7 cellular contexts compared by ENCODE assay signal in genomic region chrX:56768120-56768660, GRCh38. TPM values are rescaled to one million over a fixed set of nuclear protein-coding genes. Genes with fewer than 3 reads are reported as not detected.
A peak's percentile ranks its signal among the peaks of the same experiment; 100 is the strongest.
DNase-seq lines count a peak whose midpoint lies in the region; ATAC-seq and TF ChIP-seq lines count a peak whose summit lies in the region.
"Not testable (repeated sequence)": the region's sequence is repeated elsewhere in the genome, so short reads cannot be mapped to it uniquely, and the experiment has no call there.

No MANE protein-coding gene starts in this region.

- no CpG with 5 or more reads among the region's 24 CpGs for WGBS in lung, 2 donors

- ATAC-seq in GM18858 (IDR thresholded peaks at IDR 0.05; ENCODE audit: unreplicated experiment) (peak; percentile 19), GM19351 (IDR thresholded peaks at IDR 0.05; ENCODE audit: unreplicated experiment) (peak; percentile 26), GM21717 (IDR thresholded peaks at IDR 0.05; ENCODE audit: unreplicated experiment) (peak; percentile 12), HG02852 (IDR thresholded peaks at IDR 0.05; ENCODE audit: unreplicated experiment) (peak; percentile 19), HG03342 (IDR thresholded peaks at IDR 0.05; ENCODE audit: unreplicated experiment) (peak; percentile 24), esophagus mucosa (peak; percentile 64), lung (ENCODE audit: insufficient read depth, low FRiP score) (peak; percentile 45)

- not testable (repeated sequence) for H3K4me1 ChIP-seq in lung (ENCODE audit: control insufficient read depth in 2 of 2, insufficient read depth in 2 of 2, low read length in 2 of 2)

- H3K4me3 ChIP-seq in lung: not testable (repeated sequence)

- H3K27me3 ChIP-seq in lung (ENCODE audit: control insufficient read depth, insufficient read depth): not testable (repeated sequence)

- not testable (repeated sequence) for H3K36me3 ChIP-seq in lung (ENCODE audit: control insufficient read depth in 2 of 2, insufficient read depth in 2 of 2, low read length in 2 of 2)

- DNase-seq in lung (ENCODE audit: low spot score): not testable (repeated sequence)

- H3K9me3 ChIP-seq in lung (ENCODE audit: control insufficient read depth in 2 of 2, insufficient read depth in 1 of 2, low read length in 1 of 2): not testable (repeated sequence)

- not testable (repeated sequence) for TF ChIP-seq CTCF in lung (IDR thresholded peaks at IDR 0.05; ENCODE audit: control extremely low read depth, extremely low read depth)

- H3K27ac ChIP-seq in lung (ENCODE audit: low read depth in 1 of 2, low read length in 1 of 2): not testable (repeated sequence)

RNA-seq across cellular contexts. Expression of gene NBDY, which starts 39.1 kb away (rescaled TPM):
- total RNA-seq in esophagus mucosa (34.2 TPM), lung (10 to 100 TPM; 11.8 to 43.2 TPM)
- polyA plus RNA-seq in lung: 10 to 100 TPM; 20.8 to 24.5 TPM

Comparison
In these comparisons a context has a peak if more than half of its experiments do, and no peak if none do; other contexts are left out.
1. ATAC-seq: peak in every context shown above with its lines; median percentile 64 in esophagus mucosa; 45 in lung; 26 in GM19351; 24 in HG03342; 19 in GM18858; 19 in HG02852; 12 in GM21717.